1 cellular context compared by ENCODE assay signal in the genomic region with DNA sequence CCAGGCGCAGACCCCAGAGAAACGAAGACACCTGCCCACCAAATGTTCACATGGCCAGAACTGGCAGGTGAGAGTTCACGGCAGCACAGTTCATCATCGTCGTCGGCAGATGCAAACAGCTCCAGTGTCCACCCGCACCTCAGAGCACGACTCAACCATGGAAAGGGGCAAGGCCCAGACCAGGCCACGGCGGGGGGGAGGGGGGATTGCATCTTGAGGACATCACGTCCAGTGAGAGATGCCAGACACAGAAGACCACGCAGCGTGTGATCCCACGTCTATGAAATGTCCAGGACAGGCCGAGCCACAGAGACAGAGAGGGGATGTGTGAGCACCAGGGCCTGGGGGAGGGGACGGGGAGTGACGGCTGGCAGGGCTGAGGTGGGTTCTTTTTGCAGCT.
TF ChIP-seq lines count a peak whose summit lies in the region.

No MANE protein-coding gene starts in this region.

TF ChIP-seq in GM23338, 12 proteins besides CTCF, POLR2A, EP300 and RAD21:
- no peak for TF ChIP-seq ZNF331 (CRISPR knock-in tag; IDR thresholded peaks at IDR 0.05; ENCODE audit: low read depth)
- TF ChIP-seq, protein P1, sequence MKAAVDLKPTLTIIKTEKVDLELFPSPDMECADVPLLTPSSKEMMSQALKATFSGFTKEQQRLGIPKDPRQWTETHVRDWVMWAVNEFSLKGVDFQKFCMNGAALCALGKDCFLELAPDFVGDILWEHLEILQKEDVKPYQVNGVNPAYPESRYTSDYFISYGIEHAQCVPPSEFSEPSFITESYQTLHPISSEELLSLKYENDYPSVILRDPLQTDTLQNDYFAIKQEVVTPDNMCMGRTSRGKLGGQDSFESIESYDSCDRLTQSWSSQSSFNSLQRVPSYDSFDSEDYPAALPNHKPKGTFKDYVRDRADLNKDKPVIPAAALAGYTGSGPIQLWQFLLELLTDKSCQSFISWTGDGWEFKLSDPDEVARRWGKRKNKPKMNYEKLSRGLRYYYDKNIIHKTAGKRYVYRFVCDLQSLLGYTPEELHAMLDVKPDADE (IDR thresholded peaks at IDR 0.05) = no peak
- no peak for TF ChIP-seq JUNB (IDR thresholded peaks at IDR 0.05; ENCODE audit: unreplicated experiment)
- no peak for TF ChIP-seq STAT1 (IDR thresholded peaks at IDR 0.05; ENCODE audit: unreplicated experiment)
- no peak for TF ChIP-seq NANOG (IDR thresholded peaks at IDR 0.05; ENCODE audit: borderline replicate concordance)
- TF ChIP-seq CREB1 (CRISPR knock-in tag; IDR thresholded peaks at IDR 0.05; ENCODE audit: low read depth) = no peak
- no peak for TF ChIP-seq EZH2 (IDR thresholded peaks at IDR 0.05; ENCODE audit: low read depth, unreplicated experiment)
- TF ChIP-seq, protein P2, sequence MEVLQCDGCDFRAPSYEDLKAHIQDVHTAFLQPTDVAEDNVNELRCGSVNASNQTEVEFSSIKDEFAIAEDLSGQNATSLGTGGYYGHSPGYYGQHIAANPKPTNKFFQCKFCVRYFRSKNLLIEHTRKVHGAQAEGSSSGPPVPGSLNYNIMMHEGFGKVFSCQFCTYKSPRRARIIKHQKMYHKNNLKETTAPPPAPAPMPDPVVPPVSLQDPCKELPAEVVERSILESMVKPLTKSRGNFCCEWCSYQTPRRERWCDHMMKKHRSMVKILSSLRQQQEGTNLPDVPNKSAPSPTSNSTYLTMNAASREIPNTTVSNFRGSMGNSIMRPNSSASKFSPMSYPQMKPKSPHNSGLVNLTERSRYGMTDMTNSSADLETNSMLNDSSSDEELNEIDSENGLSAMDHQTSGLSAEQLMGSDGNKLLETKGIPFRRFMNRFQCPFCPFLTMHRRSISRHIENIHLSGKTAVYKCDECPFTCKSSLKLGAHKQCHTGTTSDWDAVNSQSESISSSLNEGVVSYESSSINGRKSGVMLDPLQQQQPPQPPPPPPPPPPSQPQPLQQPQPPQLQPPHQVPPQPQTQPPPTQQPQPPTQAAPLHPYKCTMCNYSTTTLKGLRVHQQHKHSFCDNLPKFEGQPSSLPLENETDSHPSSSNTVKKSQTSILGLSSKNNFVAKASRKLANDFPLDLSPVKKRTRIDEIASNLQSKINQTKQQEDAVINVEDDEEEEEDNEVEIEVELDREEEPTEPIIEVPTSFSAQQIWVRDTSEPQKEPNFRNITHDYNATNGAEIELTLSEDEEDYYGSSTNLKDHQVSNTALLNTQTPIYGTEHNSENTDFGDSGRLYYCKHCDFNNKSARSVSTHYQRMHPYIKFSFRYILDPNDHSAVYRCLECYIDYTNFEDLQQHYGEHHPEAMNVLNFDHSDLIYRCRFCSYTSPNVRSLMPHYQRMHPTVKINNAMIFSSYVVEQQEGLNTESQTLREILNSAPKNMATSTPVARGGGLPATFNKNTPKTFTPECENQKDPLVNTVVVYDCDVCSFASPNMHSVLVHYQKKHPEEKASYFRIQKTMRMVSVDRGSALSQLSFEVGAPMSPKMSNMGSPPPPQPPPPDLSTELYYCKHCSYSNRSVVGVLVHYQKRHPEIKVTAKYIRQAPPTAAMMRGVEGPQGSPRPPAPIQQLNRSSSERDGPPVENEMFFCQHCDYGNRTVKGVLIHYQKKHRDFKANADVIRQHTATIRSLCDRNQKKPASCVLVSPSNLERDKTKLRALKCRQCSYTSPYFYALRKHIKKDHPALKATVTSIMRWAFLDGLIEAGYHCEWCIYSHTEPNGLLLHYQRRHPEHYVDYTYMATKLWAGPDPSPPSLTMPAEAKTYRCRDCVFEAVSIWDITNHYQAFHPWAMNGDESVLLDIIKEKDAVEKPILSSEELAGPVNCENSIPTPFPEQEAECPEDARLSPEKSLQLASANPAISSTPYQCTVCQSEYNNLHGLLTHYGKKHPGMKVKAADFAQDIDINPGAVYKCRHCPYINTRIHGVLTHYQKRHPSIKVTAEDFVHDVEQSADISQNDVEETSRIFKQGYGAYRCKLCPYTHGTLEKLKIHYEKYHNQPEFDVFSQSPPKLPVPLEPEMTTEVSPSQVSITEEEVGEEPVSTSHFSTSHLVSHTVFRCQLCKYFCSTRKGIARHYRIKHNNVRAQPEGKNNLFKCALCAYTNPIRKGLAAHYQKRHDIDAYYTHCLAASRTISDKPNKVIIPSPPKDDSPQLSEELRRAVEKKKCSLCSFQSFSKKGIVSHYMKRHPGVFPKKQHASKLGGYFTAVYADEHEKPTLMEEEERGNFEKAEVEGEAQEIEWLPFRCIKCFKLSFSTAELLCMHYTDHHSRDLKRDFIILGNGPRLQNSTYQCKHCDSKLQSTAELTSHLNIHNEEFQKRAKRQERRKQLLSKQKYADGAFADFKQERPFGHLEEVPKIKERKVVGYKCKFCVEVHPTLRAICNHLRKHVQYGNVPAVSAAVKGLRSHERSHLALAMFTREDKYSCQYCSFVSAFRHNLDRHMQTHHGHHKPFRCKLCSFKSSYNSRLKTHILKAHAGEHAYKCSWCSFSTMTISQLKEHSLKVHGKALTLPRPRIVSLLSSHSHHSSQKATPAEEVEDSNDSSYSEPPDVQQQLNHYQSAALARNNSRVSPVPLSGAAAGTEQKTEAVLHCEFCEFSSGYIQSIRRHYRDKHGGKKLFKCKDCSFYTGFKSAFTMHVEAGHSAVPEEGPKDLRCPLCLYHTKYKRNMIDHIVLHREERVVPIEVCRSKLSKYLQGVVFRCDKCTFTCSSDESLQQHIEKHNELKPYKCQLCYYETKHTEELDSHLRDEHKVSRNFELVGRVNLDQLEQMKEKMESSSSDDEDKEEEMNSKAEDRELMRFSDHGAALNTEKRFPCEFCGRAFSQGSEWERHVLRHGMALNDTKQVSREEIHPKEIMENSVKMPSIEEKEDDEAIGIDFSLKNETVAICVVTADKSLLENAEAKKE (CRISPR knock-in tag; IDR thresholded peaks at IDR 0.05) = no peak
- no peak for TF ChIP-seq POLR2AphosphoS5 (IDR thresholded peaks at IDR 0.05; ENCODE audit: low read depth)
- no peak for TF ChIP-seq ZNF114 (CRISPR knock-in tag; IDR thresholded peaks at IDR 0.05)
- no peak for TF ChIP-seq EZH2phosphoT487 (IDR thresholded peaks at IDR 0.05; ENCODE audit: unreplicated experiment)
- TF ChIP-seq, protein P3, sequence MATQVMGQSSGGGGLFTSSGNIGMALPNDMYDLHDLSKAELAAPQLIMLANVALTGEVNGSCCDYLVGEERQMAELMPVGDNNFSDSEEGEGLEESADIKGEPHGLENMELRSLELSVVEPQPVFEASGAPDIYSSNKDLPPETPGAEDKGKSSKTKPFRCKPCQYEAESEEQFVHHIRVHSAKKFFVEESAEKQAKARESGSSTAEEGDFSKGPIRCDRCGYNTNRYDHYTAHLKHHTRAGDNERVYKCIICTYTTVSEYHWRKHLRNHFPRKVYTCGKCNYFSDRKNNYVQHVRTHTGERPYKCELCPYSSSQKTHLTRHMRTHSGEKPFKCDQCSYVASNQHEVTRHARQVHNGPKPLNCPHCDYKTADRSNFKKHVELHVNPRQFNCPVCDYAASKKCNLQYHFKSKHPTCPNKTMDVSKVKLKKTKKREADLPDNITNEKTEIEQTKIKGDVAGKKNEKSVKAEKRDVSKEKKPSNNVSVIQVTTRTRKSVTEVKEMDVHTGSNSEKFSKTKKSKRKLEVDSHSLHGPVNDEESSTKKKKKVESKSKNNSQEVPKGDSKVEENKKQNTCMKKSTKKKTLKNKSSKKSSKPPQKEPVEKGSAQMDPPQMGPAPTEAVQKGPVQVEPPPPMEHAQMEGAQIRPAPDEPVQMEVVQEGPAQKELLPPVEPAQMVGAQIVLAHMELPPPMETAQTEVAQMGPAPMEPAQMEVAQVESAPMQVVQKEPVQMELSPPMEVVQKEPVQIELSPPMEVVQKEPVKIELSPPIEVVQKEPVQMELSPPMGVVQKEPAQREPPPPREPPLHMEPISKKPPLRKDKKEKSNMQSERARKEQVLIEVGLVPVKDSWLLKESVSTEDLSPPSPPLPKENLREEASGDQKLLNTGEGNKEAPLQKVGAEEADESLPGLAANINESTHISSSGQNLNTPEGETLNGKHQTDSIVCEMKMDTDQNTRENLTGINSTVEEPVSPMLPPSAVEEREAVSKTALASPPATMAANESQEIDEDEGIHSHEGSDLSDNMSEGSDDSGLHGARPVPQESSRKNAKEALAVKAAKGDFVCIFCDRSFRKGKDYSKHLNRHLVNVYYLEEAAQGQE (IDR thresholded peaks at IDR 0.05; ENCODE audit: unreplicated experiment) = no peak
TF ChIP-seq in GM23338: peak in this region for 0.
